In genomic region chr11:73154178-73154577, GRCh38 we compare ENCODE assay signal across 8 cellular contexts. TPM values are rescaled to one million over a fixed set of nuclear protein-coding genes. Genes with fewer than 3 reads are reported as not detected.
DNase-seq lines count a peak whose midpoint lies in the region; ATAC-seq, FAIRE-seq and TF ChIP-seq lines count a peak whose summit lies in the region.

No MANE protein-coding gene starts in this region.

- H2AFZ ChIP-seq in MM.1S (ENCODE audit: low read length): no peak overlapping the region
- H2AFZ ChIP-seq in GM12878 (ENCODE audit: control insufficient read depth, low read depth, low read length): no peak overlapping the region

- H4K20me1 ChIP-seq in MM.1S (ENCODE audit: insufficient read depth, low read length): no peaks in the 10 kb centered on the region
- H4K20me1 ChIP-seq in GM12878 (ENCODE audit: control insufficient read depth, insufficient read depth): no peaks in the 10 kb centered on the region

- no peaks in the 10 kb centered on the region for H3K36me3 Mint-ChIP-seq in nephron progenitor cell (ENCODE audit: low read depth)

- H3K9me2 ChIP-seq in MM.1S (replicated peaks; ENCODE audit: insufficient read depth, low read length): no peaks in the 10 kb centered on the region

- H3K4me3 Mint-ChIP-seq in stimulated activated naive CD8-positive, alpha-beta T cell treated with anti-CD3 and anti-CD28 coated beads, Interleukin-15, amount 100 ng/mL, for 72 hours: peak overlapping the region; percentile 61 to 62
- H3K4me3 Mint-ChIP-seq in nephron progenitor cell: no peak overlapping the region

- peak; percentile 43 to 75; a peak in 3 of 4 replicates for TF ChIP-seq EP300 in GM12878 (IDR thresholded peaks at IDR 0.05; ENCODE audit: borderline replicate concordance in 1 of 2, control insufficient read depth in 1 of 2, low read depth in 2 of 2, low read length in 2 of 2)

- peak overlapping the region; percentile 78 for H3K4me2 ChIP-seq in MM.1S (ENCODE audit: low read depth, low read length)
- H3K4me2 ChIP-seq in GM12878 (ENCODE audit: control insufficient read depth, insufficient read depth): peak overlapping the region; percentile 73

- H3K9ac ChIP-seq in MM.1S (ENCODE audit: low read length) (peak overlapping the region; percentile 76), GM12878 (ENCODE audit: control insufficient read depth, insufficient read depth, low read length) (peak overlapping the region; percentile 83)

- peaks cover 54% of the 10 kb centered on the region for H3F3A ChIP-seq in MM.1S (ENCODE audit: insufficient read depth, low read length)

- H3K27me3 Mint-ChIP-seq in stimulated activated naive CD8-positive, alpha-beta T cell treated with anti-CD3 and anti-CD28 coated beads, Interleukin-15, amount 100 ng/mL, for 72 hours: no peaks in the 10 kb centered on the region
- peaks cover 8% of the 10 kb centered on the region for H3K27me3 Mint-ChIP-seq in nephron progenitor cell (ENCODE audit: low read depth, poor library complexity)

- H3K27ac ChIP-seq in MM.1S (ENCODE audit: low read length): peak overlapping the region; percentile 99
- peak overlapping the region; percentile 98 for H3K27ac ChIP-seq in GM12878 (ENCODE audit: control insufficient read depth, insufficient read depth)

- H3K79me2 ChIP-seq in MM.1S (ENCODE audit: low read length): no peaks in the 10 kb centered on the region
- H3K79me2 ChIP-seq in GM12878 (ENCODE audit: control insufficient read depth, insufficient read depth, low read length): peaks cover 29% of the 10 kb centered on the region

- H3K27me3 ChIP-seq in MM.1S (replicated peaks; ENCODE audit: insufficient read depth, low read length) (no peaks in the 10 kb centered on the region), GM12878 (replicated peaks in 1 of 2; ENCODE audit: control insufficient read depth in 2 of 2, insufficient read depth in 2 of 2, low read length in 1 of 2) (no peaks in the 10 kb centered on the region)

- peaks cover 68% of the 10 kb centered on the region for H3K4me1 Mint-ChIP-seq in stimulated activated naive CD8-positive, alpha-beta T cell treated with anti-CD3 and anti-CD28 coated beads, Interleukin-15, amount 100 ng/mL, for 72 hours
- H3K4me1 Mint-ChIP-seq in nephron progenitor cell: peaks cover 58% of the 10 kb centered on the region

- 2% methylated on average over 3 of the region's 3 CpGs for WGBS in GM12878 (ENCODE audit: insufficient coverage, insufficient replicate concordance, low lambda C conversion rate, missing lambda C conversion rate)

- TF ChIP-seq RAD21 in GM12878 (IDR thresholded peaks at IDR 0.05; ENCODE audit: insufficient read depth, low read depth, low read length): 0 out of 2 replicates have a peak, but pooled peaks have one; percentile 3

- BruUV-seq in GM12878 (replicated peaks; lab: Mats Ljungman, UMichigan): no TSS peak

- H3K4me3 ChIP-seq in MM.1S (ENCODE audit: low read length) (peak overlapping the region; percentile 14; the same call in 1 of the 2 replicates), GM12878 (no peak overlapping the region; the same call in 1 of the 2 replicates)

- in situ Hi-C loops in GM12878 (cut with MboI): no loop called here

- TF ChIP-seq POLR2A in GM12878 (IDR thresholded peaks at IDR 0.05; ENCODE audit: low read depth, low read length): peak; percentile 59

- no peaks in the 10 kb centered on the region for H3K36me3 ChIP-seq in MM.1S (replicated peaks; ENCODE audit: insufficient read depth, low read length)
- H3K36me3 ChIP-seq in GM12878 (ENCODE audit: control insufficient read depth in 2 of 2, insufficient read depth in 2 of 2, low read length in 1 of 2): no peaks in the 10 kb centered on the region

- intact Hi-C loops in GM12878 (cut with micrococcal nuclease; ENCODE audit: unreplicated experiment): loop anchor here (5.0 to 10.0 kb wide), 2 partner anchors 182 to 409 kb away; no protein-coding TSS in a partner anchor

- no peaks in the 10 kb centered on the region for H3K9me3 Mint-ChIP-seq in stimulated activated naive CD8-positive, alpha-beta T cell treated with anti-CD3 and anti-CD28 coated beads, Interleukin-15, amount 100 ng/mL, for 72 hours
- no peaks in the 10 kb centered on the region for H3K9me3 Mint-ChIP-seq in nephron progenitor cell

- POLR2A ChIA-PET in GM12878 (lab: Charles Lee): interaction anchor here (1.5 to 18.6 kb wide), 3 partner anchors 8 to 24 kb away, joined by 7 to 384 read pairs (median 33); partner anchors contain the start of gene FCHSD2

- RAD21 ChIA-PET in GM12878 (lab: Charles Lee; ENCODE audit: unreplicated experiment): interaction anchor here (1.1 to 22.1 kb wide), 6 partner anchors 6 to 338 kb away, joined by 3 to 441 read pairs (median 22); partner anchors contain the start of gene FCHSD2

- H3K27ac Mint-ChIP-seq in stimulated activated naive CD8-positive, alpha-beta T cell treated with anti-CD3 and anti-CD28 coated beads, Interleukin-15, amount 100 ng/mL, for 72 hours: peak overlapping the region; percentile 80 to 90
- H3K27ac Mint-ChIP-seq in nephron progenitor cell: no peak overlapping the region

- SMC1A ChIA-PET in GM12878 (lab: Charles Lee; ENCODE audit: uncharacterized antibody, unreplicated experiment): interaction anchor here (1.2 to 37.3 kb wide), 3 partner anchors 12 to 106 kb away, joined by 4 to 926 read pairs (median 40); partner anchors contain the start of gene FCHSD2

- H3K9me3 ChIP-seq in MM.1S (replicated peaks; ENCODE audit: insufficient read depth, low read length) (no peaks in the 10 kb centered on the region), GM12878 (replicated peaks; ENCODE audit: control insufficient read depth, insufficient read depth, low read length) (no peaks in the 10 kb centered on the region)

- FAIRE-seq in GM18507 (lab: Jason Lieb, UNC) (peak; percentile 97), GM12878 (lab: Jason Lieb, UNC) (peak; percentile 96)

- peaks cover 86% of the 10 kb centered on the region for H3K4me1 ChIP-seq in MM.1S (ENCODE audit: low read length)
- H3K4me1 ChIP-seq in GM12878 (ENCODE audit: control insufficient read depth, insufficient read depth, low read length): peaks cover 92% of the 10 kb centered on the region

- CTCF ChIA-PET in GM12878 (lab: Yijun Ruan, JAX): interaction anchor here (1.3 to 3.5 kb wide), 2 partner anchors 20 to 23 kb away, joined by 3 to 26 read pairs; no protein-coding TSS in a partner anchor

- ATAC-seq in GM21619 (IDR thresholded peaks at IDR 0.05; ENCODE audit: unreplicated experiment) (peak; percentile 38), GM12878 (peak; percentile 65)
- ATAC-seq in stimulated activated naive CD8-positive, alpha-beta T cell treated with anti-CD3 and anti-CD28 coated beads, Interleukin-15, amount 100 ng/mL, for 72 hours: peak; percentile 58

- TF ChIP-seq CTCF in MM.1S (IDR thresholded peaks at IDR 0.05; ENCODE audit: low read length) (no peak), GM12878 (IDR thresholded peaks at IDR 0.05 in 2 of 3, conservative IDR thresholded peaks at IDR 0.05 in 1 of 3; ENCODE audit: control insufficient read depth in 2 of 3, extremely low read depth in 1 of 3, insufficient read depth in 1 of 3, low read depth in 3 of 3, low read length in 3 of 3) (no peak), nephron progenitor cell (IDR thresholded peaks at IDR 0.05) (no peak)

- DNase-seq in GM18507 (ENCODE audit: extremely low spot score, insufficient read length, low read depth): no peak
- peak; percentile 93 for DNase-seq in MM.1S
- DNase-seq in GM12878 (ENCODE audit: low read depth, low spot score): peak; percentile 95
- peak; percentile 26 to 59 for DNase-seq in stimulated activated naive CD8-positive, alpha-beta T cell treated with anti-CD3 and anti-CD28 coated beads, Interleukin-15, amount 100 ng/mL, for 72 hours
- no peak for DNase-seq in foreskin melanocyte
- no peak for DNase-seq in nephron progenitor cell
- DNase-seq in stimulated activated CD4-positive, alpha-beta T cell treated with anti-CD3 and anti-CD28 coated beads, Interleukin-4, amount 100 ng/mL, for 4 hours: no peak

TF ChIP-seq in GM12878, 131 proteins besides CTCF, POLR2A, EP300 and RAD21 (continues in another document):
- TF ChIP-seq GATAD2B (conservative IDR thresholded peaks at IDR 0.05; ENCODE audit: low read depth) (peak; percentile 41; the same call in 1 of the 2 replicates), HCFC1 (IDR thresholded peaks at IDR 0.05; ENCODE audit: low read length) (no peak), RUNX3 (IDR thresholded peaks at IDR 0.05; ENCODE audit: low read length) (no peak), CHD1 (IDR thresholded peaks at IDR 0.05; ENCODE audit: low read depth, low read length) (no peak), TCF3 (IDR thresholded peaks at IDR 0.05; ENCODE audit: borderline replicate concordance, insufficient read depth, low read depth, low read length) (peak; percentile 46; the same call in 1 of the 2 replicates)

RNA-seq across cellular contexts. Expression of gene FCHSD2, which starts 12.1 kb away (rescaled TPM):
- 80.2 and 85.2 TPM in 2 replicates for total RNA-seq in GM12878 (2013; cell fraction: nucleolus; rRNA removed)
- total RNA-seq in GM12878 (2014; rRNA removed) (19.5 and 21.1 TPM in 2 replicates), GM12878 (2014; rRNA removed; fragmentation: Illumina TruSeq; extraction: Trizol) (39.2 and 42.5 TPM in 2 replicates), GM12878 (2021) (82.8 and 89.8 TPM in 2 replicates)
- polyA plus RNA-seq in GM12878 (2011; ENCODE audit: low read depth): 26.8 TPM
- polyA plus RNA-seq in GM12878 (2011; rRNA removed) (52.7 and 68.3 TPM in 2 replicates), GM12878 (2014; fragmentation: Illumina TruSeq; extraction: Trizol) (62.4 and 70.9 TPM in 2 replicates), GM12878 (2014; fragmentation: Nextera tagmentation; extraction: Ambion mirVana) (10 to 100 TPM; 13.2 to 15.4 TPM), GM12878 (2014; rRNA removed) (43.0 and 44.6 TPM in 2 replicates), GM12878 (2016; fragmentation: Nextera tagmentation; extraction: Ambion mirVana) (10 to 100 TPM; 58.7 to 68.4 TPM)
- polyA plus RNA-seq in GM12878 (2011; cell fraction: cytosol; rRNA removed): 34.0 and 36.1 TPM in 2 replicates
- 55.8 and 56.5 TPM in 2 replicates for polyA plus RNA-seq in GM12878 (2011; cell fraction: nucleus; rRNA removed)
- 27.1 and 40.7 TPM in 2 replicates for polyA plus RNA-seq in GM12878 (2012)
- 46.8 and 48.8 TPM in 2 replicates for polyA minus RNA-seq in GM12878 (2011; rRNA and poly(A)+ RNA removed)
- 30.5 and 31.3 TPM in 2 replicates for polyA minus RNA-seq in GM12878 (2011; cell fraction: cytosol; rRNA and poly(A)+ RNA removed)
- 36.1 and 52.3 TPM in 2 replicates for polyA minus RNA-seq in GM12878 (2011; cell fraction: nucleus; rRNA and poly(A)+ RNA removed)

Comparison
In these comparisons a context has a peak if more than half of its experiments do, and no peak if none do; other contexts are left out.
1. DNase-seq: peak in MM.1S (single experiment), GM12878 (single experiment) and stimulated activated naive CD8-positive, alpha-beta T cell treated with anti-CD3 and anti-CD28 coated beads, Interleukin-15, amount 100 ng/mL, for 72 hours (2 of 2); none in GM18507 (single experiment), foreskin melanocyte (single experiment), nephron progenitor cell (single experiment) and stimulated activated CD4-positive, alpha-beta T cell treated with anti-CD3 and anti-CD28 coated beads, Interleukin-4, amount 100 ng/mL, for 4 hours (0 of 2).
2. Peak in every context shown above with its lines, with median percentiles within 50 percentile points of each other: ATAC-seq.